11 cellular contexts compared by ENCODE assay signal in the genomic region with DNA sequence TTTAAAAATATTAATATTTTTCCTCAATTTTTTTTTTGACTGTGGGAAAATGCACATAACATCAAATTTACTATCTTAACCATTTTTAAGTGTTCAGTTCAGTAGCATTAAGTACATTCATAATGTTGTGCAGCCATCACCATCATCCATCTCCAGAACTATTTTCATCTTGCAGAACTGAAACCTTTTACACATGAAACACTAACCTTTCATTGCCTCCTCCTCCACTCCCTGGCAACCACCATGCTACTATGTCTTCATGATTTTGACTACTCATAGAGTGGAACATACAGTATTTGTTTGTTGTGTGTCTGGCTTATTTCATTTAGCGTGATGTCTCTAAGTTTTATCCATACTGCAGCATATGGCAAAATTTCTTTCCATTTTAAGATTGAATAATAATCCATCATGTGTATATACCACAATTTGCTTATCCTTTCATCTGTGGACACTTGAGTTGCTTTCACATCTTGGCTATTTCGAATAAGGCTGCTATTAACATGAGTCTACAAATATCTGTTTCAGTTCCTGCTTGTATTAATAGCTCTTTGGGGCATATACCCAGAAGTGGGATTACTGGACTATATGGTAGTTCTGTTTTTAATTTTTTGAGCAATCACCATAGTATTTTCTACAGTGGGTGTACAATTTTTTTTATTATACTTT.
DNase-seq lines count a peak whose midpoint lies in the region; ATAC-seq and FAIRE-seq lines count a peak whose summit lies in the region.
"Had no signal": no experiment of that assay in that cellular context is flagged by ENCODE, and none has a peak within 500 bp of the region (broad histone marks: within the 10 kb centered on the region; RNA-seq: fewer than 3 reads in every experiment).

No MANE protein-coding gene starts in this region.

- peak; percentile 70 for FAIRE-seq in GM19239 (lab: Jason Lieb, UNC)
- FAIRE-seq: endometrium, urothelium cell line had no signal

- peaks cover 0 to 6% of the 10 kb centered on the region in 2 donors for H3K36me3 Mint-ChIP-seq in stimulated activated naive B cell treated with anti-CD40 and anti-IgM and Interleukin-4, amounts not matched to agents 10 μg/mL and 1 μg/mL and 100 μg/mL, for 72 hours

- H3K4me1 Mint-ChIP-seq in stimulated activated naive B cell treated with anti-CD40 and anti-IgM and Interleukin-4, amounts not matched to agents 10 μg/mL and 1 μg/mL and 100 μg/mL, for 72 hours = peaks cover 10 to 13% of the 10 kb centered on the region in 2 donors

- H3K27ac Mint-ChIP-seq in stimulated activated naive B cell treated with anti-CD40 and anti-IgM and Interleukin-4, amounts not matched to agents 10 μg/mL and 1 μg/mL and 100 μg/mL, for 72 hours = peak overlapping the region; percentile 53

- H3K27me3 Mint-ChIP-seq in stimulated activated naive B cell treated with anti-CD40 and anti-IgM and Interleukin-4, amounts not matched to agents 10 μg/mL and 1 μg/mL and 100 μg/mL, for 72 hours = peaks cover 3 to 8% of the 10 kb centered on the region in 2 donors

- H3K4me3 Mint-ChIP-seq in stimulated activated naive B cell treated with anti-CD40 and anti-IgM and Interleukin-4, amounts not matched to agents 10 μg/mL and 1 μg/mL and 100 μg/mL, for 72 hours = peak overlapping the region in 1 of 2 donors; percentile 2

- ATAC-seq in HG02610 (IDR thresholded peaks at IDR 0.05; ENCODE audit: unreplicated experiment) (peak; percentile 97), HG03354 (IDR thresholded peaks at IDR 0.05; ENCODE audit: poor library complexity, severe bottlenecking, unreplicated experiment) (peak; percentile 97)
- ATAC-seq in stimulated activated naive B cell treated with anti-CD40 and anti-IgM and Interleukin-4, amounts not matched to agents 10 μg/mL and 1 μg/mL and 100 μg/mL, for 72 hours (replicated peaks) = peak; percentile 97 to 98

- DNase-seq in GM19239 (ENCODE audit: insufficient read length, low spot score) = no peak
- DNase-seq in stimulated activated naive B cell treated with anti-CD40 and anti-IgM and Interleukin-4, amounts not matched to agents 10 μg/mL and 1 μg/mL and 100 μg/mL, for 72 hours = peak; percentile 10
- DNase-seq in NCI-H526 (lab: John Stamatoyannopoulos, UW) = no peak
- DNase-seq in middle frontal gyrus (ENCODE audit: extremely low spot score, low spot score) = no peak
- DNase-seq in NCI-H748 (lab: John Stamatoyannopoulos, UW; ENCODE audit: unreplicated experiment) = no peak
- DNase-seq: DMS 273 treated with DMSO at 0.1 percent for 48 hours, Kasumi-1 had no signal

- H3K9me3 Mint-ChIP-seq in stimulated activated naive B cell treated with anti-CD40 and anti-IgM and Interleukin-4, amounts not matched to agents 10 μg/mL and 1 μg/mL and 100 μg/mL, for 72 hours = peaks cover 13 to 17% of the 10 kb centered on the region in 2 donors
